Comparison of ENCODE assay signal across 1 cellular context in genomic region chr16:79971237-79971572, GRCh38.
TF ChIP-seq lines count a peak whose summit lies in the region.

No MANE protein-coding gene starts in this region.

TF ChIP-seq in K562, 482 proteins besides CTCF, POLR2A, EP300 and RAD21 (continued from another document and continues in another):
- TF ChIP-seq ZNF79 (CRISPR knock-in tag; IDR thresholded peaks at IDR 0.05; ENCODE audit: low read depth): no peak
- TF ChIP-seq ZFPM2 (CRISPR knock-in tag; IDR thresholded peaks at IDR 0.05): no peak
- TF ChIP-seq ZNF740 (CRISPR knock-in tag; IDR thresholded peaks at IDR 0.05): no peak
- TF ChIP-seq ZNF740 (tag; IDR thresholded peaks at IDR 0.05): peak in 1 of 2 experiments; percentile 18; a peak in 1 of 4 replicates
- no peak for TF ChIP-seq CEBPZ (IDR thresholded peaks at IDR 0.05; ENCODE audit: borderline replicate concordance, low read depth, low read length)
- TF ChIP-seq DEAF1 (CRISPR knock-in tag; IDR thresholded peaks at IDR 0.05): 0 out of 2 replicates have a peak, but pooled peaks have one; percentile 28
- no peak for TF ChIP-seq ZNF507 (tag; conservative IDR thresholded peaks at IDR 0.05)
- TF ChIP-seq ZBTB12 (CRISPR knock-in tag; IDR thresholded peaks at IDR 0.05): 0 out of 2 replicates have a peak, but pooled peaks have one; percentile 36
- no peak for TF ChIP-seq GATAD2A (IDR thresholded peaks at IDR 0.05)
- no peak for TF ChIP-seq KHSRP (IDR thresholded peaks at IDR 0.05)
- no peak for TF ChIP-seq SMARCA5 (IDR thresholded peaks at IDR 0.05)
- TF ChIP-seq BRCA1 (IDR thresholded peaks at IDR 0.05): no peak
- TF ChIP-seq BRCA1 (CRISPR knock-in tag; IDR thresholded peaks at IDR 0.05): no peak
- TF ChIP-seq ZNF212 (CRISPR knock-in tag; IDR thresholded peaks at IDR 0.05): no peak
- peak; percentile 16; the same call in 1 of the 2 replicates for TF ChIP-seq DDX20 (tag; IDR thresholded peaks at IDR 0.05; ENCODE audit: low read depth)
- TF ChIP-seq AFF1 (IDR thresholded peaks at IDR 0.05; ENCODE audit: low read depth in 1 of 2, partially characterized antibody in 2 of 2): no peak
- TF ChIP-seq ZNF764 (CRISPR knock-in tag; IDR thresholded peaks at IDR 0.05; ENCODE audit: low read depth): no peak
- TF ChIP-seq ZKSCAN8 (CRISPR knock-in tag; IDR thresholded peaks at IDR 0.05): no peak
- TF ChIP-seq MAZ (CRISPR knock-in tag; conservative IDR thresholded peaks at IDR 0.05 in 1 of 2, IDR thresholded peaks at IDR 0.05 in 1 of 2): no peak
- TF ChIP-seq CCNT2 (IDR thresholded peaks at IDR 0.05; ENCODE audit: borderline replicate concordance, extremely low read depth, insufficient read length, low read depth, low read length): no peak
- no peak for TF ChIP-seq JUNB (CRISPR knock-in tag; conservative IDR thresholded peaks at IDR 0.05)
- TF ChIP-seq SNIP1 (IDR thresholded peaks at IDR 0.05; ENCODE audit: low read depth): no peak
- TF ChIP-seq HEY1 (CRISPR knock-in tag; IDR thresholded peaks at IDR 0.05; ENCODE audit: borderline replicate concordance): no peak
- no peak for TF ChIP-seq KDM2B (CRISPR knock-in tag; IDR thresholded peaks at IDR 0.05)
- TF ChIP-seq ID3 (CRISPR knock-in tag; IDR thresholded peaks at IDR 0.05): no peak
- TF ChIP-seq ID3 (tag; IDR thresholded peaks at IDR 0.05): no peak
- no peak; the same call in 1 of the 2 replicates for TF ChIP-seq ZNF766 (CRISPR knock-in tag; conservative IDR thresholded peaks at IDR 0.05)
- TF ChIP-seq STAT6 (CRISPR knock-in tag; IDR thresholded peaks at IDR 0.05): no peak
- 0 out of 2 replicates have a peak, but pooled peaks have one; percentile 1 for TF ChIP-seq ZNF668 (CRISPR knock-in tag; IDR thresholded peaks at IDR 0.05)
- TF ChIP-seq JUND (IDR thresholded peaks at IDR 0.05; ENCODE audit: borderline replicate concordance, low read depth, low read length): no peak
- no peak for TF ChIP-seq JUND (tag; IDR thresholded peaks at IDR 0.05; ENCODE audit: borderline replicate concordance, low read depth, low read length)
- no peak for TF ChIP-seq SFPQ (IDR thresholded peaks at IDR 0.05; ENCODE audit: low read depth, low read length)
- peak; percentile 37 for TF ChIP-seq BACH1 (tag; IDR thresholded peaks at IDR 0.05)
- TF ChIP-seq SRF (CRISPR knock-in tag; IDR thresholded peaks at IDR 0.05): 0 out of 4 replicates have a peak, but pooled peaks of 1 of the 2 experiments have one; percentile 4
- peak; percentile 53 for TF ChIP-seq ZNF644 (tag; IDR thresholded peaks at IDR 0.05; ENCODE audit: low read depth)
- TF ChIP-seq ZNF551 (CRISPR knock-in tag; IDR thresholded peaks at IDR 0.05): no peak
- no peak for TF ChIP-seq ZFP30 (CRISPR knock-in tag; IDR thresholded peaks at IDR 0.05; ENCODE audit: borderline replicate concordance)
- peak; percentile 24; the same call in 1 of the 2 replicates for TF ChIP-seq CREB3 (tag; conservative IDR thresholded peaks at IDR 0.05; ENCODE audit: low read depth)
- peak; percentile 82 for TF ChIP-seq FOSL1 (tag; conservative IDR thresholded peaks at IDR 0.05)
- no peak for TF ChIP-seq ZKSCAN1 (IDR thresholded peaks at IDR 0.05; ENCODE audit: low read depth, low read length)
- TF ChIP-seq GABPA (tag; conservative IDR thresholded peaks at IDR 0.05; ENCODE audit: low read depth): 0 out of 2 replicates have a peak, but pooled peaks have one; percentile 28
- TF ChIP-seq EGR1 (conservative IDR thresholded peaks at IDR 0.05): no peak
- no peak for TF ChIP-seq BRF2 (IDR thresholded peaks at IDR 0.05; ENCODE audit: borderline replicate concordance, insufficient read depth, insufficient read length)
- TF ChIP-seq ZNF263 (CRISPR knock-in tag; IDR thresholded peaks at IDR 0.05; ENCODE audit: borderline replicate concordance): no peak
- no peak for TF ChIP-seq SMARCA4 (IDR thresholded peaks at IDR 0.05)
- no peak for TF ChIP-seq HNRNPK (IDR thresholded peaks at IDR 0.05; ENCODE audit: low read depth, low read length, poor library complexity, severe bottlenecking)
